ENCODE assay signal across 7 cellular contexts in the genomic region with DNA sequence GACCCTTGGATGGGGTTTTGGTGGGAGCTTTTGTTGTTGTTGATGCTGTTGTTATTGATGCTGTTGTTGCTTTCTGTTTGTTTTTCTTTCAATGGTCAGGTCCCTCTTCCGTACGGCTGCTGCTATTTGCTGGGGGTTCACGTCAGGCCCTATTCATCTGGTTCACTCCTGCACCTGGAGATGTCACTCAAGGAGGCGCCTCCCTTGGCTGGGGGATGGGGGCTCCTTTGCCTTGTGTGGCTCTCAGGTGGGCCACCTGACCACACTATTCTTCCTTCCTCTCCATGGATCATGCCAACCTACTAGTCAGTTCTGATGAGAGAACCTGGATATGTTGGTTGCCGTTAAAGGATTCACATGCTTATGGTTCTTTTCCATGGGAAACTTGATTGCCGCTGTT.
"Had no signal": no experiment of that assay in that cellular context is flagged by ENCODE, and none has a peak within 500 bp of the region (broad histone marks: within the 10 kb centered on the region; RNA-seq: fewer than 3 reads in every experiment).

No MANE protein-coding gene starts in this region.

- H3K4me3 ChIP-seq: K562 had no signal

- DNase-seq: IMR-90, KBM-7, KG1 had no signal

- H3K27ac Mint-ChIP-seq: IgD-negative memory B cell had no signal

- H3K4me1 Mint-ChIP-seq: IgD-negative memory B cell had no signal

- H3K27me3 Mint-ChIP-seq: IgD-negative memory B cell had no signal

- H3K4me3 Mint-ChIP-seq: IgD-negative memory B cell had no signal

- H3K36me3 Mint-ChIP-seq: IgD-negative memory B cell had no signal

- ATAC-seq: HepG2, K562 had no signal

- H3K27ac ChIP-seq: HL-60 had no signal
